ENCODE assay signal across 1 cellular context in the genomic region with DNA sequence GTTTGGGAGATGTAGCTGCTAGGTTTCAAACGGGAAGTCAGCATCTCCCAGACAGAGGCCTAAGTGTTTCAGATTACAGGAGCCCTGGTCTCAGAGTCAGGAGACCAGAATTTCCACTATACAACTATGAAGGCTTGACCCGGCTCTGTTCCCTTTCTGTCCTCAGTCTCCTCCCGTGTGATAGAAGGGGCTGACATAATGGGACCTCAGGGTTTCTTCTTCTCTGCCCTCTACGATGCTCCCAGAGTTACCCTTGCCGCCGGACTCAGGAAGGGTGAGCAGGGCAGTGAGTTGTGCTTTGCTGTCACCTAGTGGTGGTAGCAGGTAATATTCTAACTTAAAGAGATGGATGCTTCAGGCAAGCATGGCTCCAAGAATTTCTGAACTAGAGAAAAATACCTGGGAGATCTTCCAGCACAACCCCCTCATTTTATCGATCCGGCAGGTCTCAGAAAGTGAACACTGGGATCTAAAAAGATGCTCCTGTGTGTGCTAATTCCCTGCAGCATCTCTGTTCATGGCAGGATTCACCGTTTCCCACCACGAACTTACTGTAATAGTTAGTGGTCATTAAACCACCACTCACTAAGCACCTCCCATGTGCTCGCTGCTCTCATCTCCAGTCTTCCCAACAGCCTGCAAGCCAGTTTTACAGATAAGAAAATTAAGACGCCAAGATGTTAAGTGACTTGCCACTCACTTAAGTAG.
TF ChIP-seq lines count a peak whose summit lies in the region.

No MANE protein-coding gene starts in this region.

TF ChIP-seq in HEK293, 187 proteins besides CTCF, POLR2A, EP300 and RAD21 (continued from another document):
- TF ChIP-seq, protein P1, sequence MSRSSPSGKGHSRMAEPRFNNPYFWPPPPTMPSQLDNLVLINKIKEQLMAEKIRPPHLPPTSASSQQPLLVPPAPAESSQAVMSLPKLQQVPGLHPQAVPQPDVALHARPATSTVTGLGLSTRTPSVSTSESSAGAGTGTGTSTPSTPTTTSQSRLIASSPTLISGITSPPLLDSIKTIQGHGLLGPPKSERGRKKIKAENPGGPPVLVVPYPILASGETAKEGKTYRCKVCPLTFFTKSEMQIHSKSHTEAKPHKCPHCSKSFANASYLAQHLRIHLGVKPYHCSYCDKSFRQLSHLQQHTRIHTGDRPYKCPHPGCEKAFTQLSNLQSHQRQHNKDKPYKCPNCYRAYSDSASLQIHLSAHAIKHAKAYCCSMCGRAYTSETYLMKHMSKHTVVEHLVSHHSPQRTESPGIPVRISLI (tag by site-specific recombination; IDR thresholded peaks at IDR 0.05): no peak
- no peak for TF ChIP-seq MYNN (tag by site-specific recombination; IDR thresholded peaks at IDR 0.05; ENCODE audit: borderline replicate concordance)
- no peak for TF ChIP-seq ZNF473 (tag by site-specific recombination; IDR thresholded peaks at IDR 0.05)
- no peak for TF ChIP-seq ZNF184 (tag by site-specific recombination; IDR thresholded peaks at IDR 0.05)
- TF ChIP-seq, protein P2, sequence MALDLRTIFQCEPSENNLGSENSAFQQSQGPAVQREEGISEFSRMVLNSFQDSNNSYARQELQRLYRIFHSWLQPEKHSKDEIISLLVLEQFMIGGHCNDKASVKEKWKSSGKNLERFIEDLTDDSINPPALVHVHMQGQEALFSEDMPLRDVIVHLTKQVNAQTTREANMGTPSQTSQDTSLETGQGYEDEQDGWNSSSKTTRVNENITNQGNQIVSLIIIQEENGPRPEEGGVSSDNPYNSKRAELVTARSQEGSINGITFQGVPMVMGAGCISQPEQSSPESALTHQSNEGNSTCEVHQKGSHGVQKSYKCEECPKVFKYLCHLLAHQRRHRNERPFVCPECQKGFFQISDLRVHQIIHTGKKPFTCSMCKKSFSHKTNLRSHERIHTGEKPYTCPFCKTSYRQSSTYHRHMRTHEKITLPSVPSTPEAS (tag by site-specific recombination; IDR thresholded peaks at IDR 0.05): no peak
- TF ChIP-seq ZNF654 (tag by site-specific recombination; IDR thresholded peaks at IDR 0.05; ENCODE audit: low read depth): peak; percentile 96
- TF ChIP-seq, protein P3, sequence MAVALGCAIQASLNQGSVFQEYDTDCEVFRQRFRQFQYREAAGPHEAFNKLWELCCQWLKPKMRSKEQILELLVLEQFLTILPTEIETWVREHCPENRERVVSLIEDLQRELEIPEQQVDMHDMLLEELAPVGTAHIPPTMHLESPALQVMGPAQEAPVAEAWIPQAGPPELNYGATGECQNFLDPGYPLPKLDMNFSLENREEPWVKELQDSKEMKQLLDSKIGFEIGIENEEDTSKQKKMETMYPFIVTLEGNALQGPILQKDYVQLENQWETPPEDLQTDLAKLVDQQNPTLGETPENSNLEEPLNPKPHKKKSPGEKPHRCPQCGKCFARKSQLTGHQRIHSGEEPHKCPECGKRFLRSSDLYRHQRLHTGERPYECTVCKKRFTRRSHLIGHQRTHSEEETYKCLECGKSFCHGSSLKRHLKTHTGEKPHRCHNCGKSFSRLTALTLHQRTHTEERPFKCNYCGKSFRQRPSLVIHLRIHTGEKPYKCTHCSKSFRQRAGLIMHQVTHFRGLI (tag by site-specific recombination; IDR thresholded peaks at IDR 0.05): no peak
- TF ChIP-seq ZNF266 (tag by site-specific recombination; IDR thresholded peaks at IDR 0.05; ENCODE audit: low read depth): no peak
- no peak for TF ChIP-seq ZNF133 (tag by site-specific recombination; IDR thresholded peaks at IDR 0.05)
- no peak for TF ChIP-seq SETDB1 (IDR thresholded peaks at IDR 0.05; ENCODE audit: insufficient read length, low read length)
- TF ChIP-seq, protein P4, sequence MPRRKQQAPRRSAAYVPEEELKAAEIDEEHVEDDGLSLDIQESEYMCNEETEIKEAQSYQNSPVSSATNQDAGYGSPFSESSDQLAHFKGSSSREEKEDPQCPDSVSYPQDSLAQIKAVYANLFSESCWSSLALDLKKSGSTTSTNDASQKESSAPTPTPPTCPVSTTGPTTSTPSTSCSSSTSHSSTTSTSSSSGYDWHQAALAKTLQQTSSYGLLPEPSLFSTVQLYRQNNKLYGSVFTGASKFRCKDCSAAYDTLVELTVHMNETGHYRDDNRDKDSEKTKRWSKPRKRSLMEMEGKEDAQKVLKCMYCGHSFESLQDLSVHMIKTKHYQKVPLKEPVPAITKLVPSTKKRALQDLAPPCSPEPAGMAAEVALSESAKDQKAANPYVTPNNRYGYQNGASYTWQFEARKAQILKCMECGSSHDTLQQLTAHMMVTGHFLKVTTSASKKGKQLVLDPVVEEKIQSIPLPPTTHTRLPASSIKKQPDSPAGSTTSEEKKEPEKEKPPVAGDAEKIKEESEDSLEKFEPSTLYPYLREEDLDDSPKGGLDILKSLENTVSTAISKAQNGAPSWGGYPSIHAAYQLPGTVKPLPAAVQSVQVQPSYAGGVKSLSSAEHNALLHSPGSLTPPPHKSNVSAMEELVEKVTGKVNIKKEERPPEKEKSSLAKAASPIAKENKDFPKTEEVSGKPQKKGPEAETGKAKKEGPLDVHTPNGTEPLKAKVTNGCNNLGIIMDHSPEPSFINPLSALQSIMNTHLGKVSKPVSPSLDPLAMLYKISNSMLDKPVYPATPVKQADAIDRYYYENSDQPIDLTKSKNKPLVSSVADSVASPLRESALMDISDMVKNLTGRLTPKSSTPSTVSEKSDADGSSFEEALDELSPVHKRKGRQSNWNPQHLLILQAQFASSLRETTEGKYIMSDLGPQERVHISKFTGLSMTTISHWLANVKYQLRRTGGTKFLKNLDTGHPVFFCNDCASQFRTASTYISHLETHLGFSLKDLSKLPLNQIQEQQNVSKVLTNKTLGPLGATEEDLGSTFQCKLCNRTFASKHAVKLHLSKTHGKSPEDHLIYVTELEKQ (tag by site-specific recombination; IDR thresholded peaks at IDR 0.05; ENCODE audit: borderline replicate concordance): no peak
- no peak for TF ChIP-seq ZNF140 (tag by site-specific recombination; IDR thresholded peaks at IDR 0.05)
- no peak for TF ChIP-seq ZNF610 (tag by site-specific recombination; IDR thresholded peaks at IDR 0.05; ENCODE audit: borderline replicate concordance)
- TF ChIP-seq RBAK (tag by site-specific recombination; IDR thresholded peaks at IDR 0.05): no peak
- TF ChIP-seq, protein P5, sequence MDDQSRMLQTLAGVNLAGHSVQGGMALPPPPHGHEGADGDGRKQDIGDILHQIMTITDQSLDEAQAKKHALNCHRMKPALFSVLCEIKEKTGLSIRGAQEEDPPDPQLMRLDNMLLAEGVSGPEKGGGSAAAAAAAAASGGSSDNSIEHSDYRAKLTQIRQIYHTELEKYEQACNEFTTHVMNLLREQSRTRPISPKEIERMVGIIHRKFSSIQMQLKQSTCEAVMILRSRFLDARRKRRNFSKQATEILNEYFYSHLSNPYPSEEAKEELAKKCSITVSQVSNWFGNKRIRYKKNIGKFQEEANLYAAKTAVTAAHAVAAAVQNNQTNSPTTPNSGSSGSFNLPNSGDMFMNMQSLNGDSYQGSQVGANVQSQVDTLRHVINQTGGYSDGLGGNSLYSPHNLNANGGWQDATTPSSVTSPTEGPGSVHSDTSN (CRISPR knock-in tag; IDR thresholded peaks at IDR 0.05): no peak
- TF ChIP-seq PRDM1 (tag by site-specific recombination; IDR thresholded peaks at IDR 0.05): no peak
- TF ChIP-seq SP7 (tag by site-specific recombination; IDR thresholded peaks at IDR 0.05): 0 out of 2 replicates have a peak, but pooled peaks have one; percentile 20
- no peak for TF ChIP-seq ZNF521 (tag by site-specific recombination; IDR thresholded peaks at IDR 0.05)
- TF ChIP-seq ZXDB (tag by site-specific recombination; IDR thresholded peaks at IDR 0.05): no peak
- TF ChIP-seq ZNF324 (tag by site-specific recombination; IDR thresholded peaks at IDR 0.05): no peak
